20 cellular contexts compared by ENCODE assay signal in the genomic region with DNA sequence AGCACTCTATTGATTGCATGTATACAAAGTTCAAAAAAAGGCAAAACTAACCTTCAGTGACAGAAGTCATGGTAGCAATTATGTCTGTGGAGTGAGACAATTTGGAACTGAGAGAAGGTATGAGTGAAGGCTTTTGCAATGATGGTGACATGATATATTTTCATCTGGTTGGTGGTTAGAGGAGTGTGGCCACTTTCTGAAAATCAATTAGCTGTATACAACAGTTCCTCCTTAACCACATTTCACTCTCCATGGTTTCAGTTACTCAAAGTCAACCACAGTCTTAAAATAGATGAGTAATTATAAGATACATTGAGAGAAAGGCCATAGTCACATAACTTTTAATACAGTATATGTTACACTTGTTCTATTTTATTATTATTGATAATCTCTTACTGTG. TPM values are rescaled to one million over a fixed set of nuclear protein-coding genes. Genes with fewer than 3 reads are reported as not detected.
DNase-seq lines count a peak whose midpoint lies in the region; ATAC-seq and TF ChIP-seq lines count a peak whose summit lies in the region.
"Had no signal": no experiment of that assay in that cellular context is flagged by ENCODE, and none has a peak within 500 bp of the region (broad histone marks: within the 10 kb centered on the region; RNA-seq: fewer than 3 reads in every experiment).

No MANE protein-coding gene starts in this region.

- no peak overlapping the region for H3K56ac ChIP-seq in H9 (ENCODE audit: insufficient read length, low read depth, low read length)

- no peak overlapping the region for H2AK5ac ChIP-seq in H9 (ENCODE audit: insufficient read length, low read length)

- H3T11ph ChIP-seq in H9 (ENCODE audit: low read length): no peak overlapping the region

- peaks cover 65% of the 10 kb centered on the region for H3K27me3 ChIP-seq in MM.1S (replicated peaks; ENCODE audit: insufficient read depth, low read length)
- no peaks in the 10 kb centered on the region for H3K27me3 ChIP-seq in body of pancreas
- H3K27me3 ChIP-seq in H9 (ENCODE audit: insufficient read depth, low read length): no peaks in the 10 kb centered on the region
- H3K27me3 ChIP-seq: breast epithelium had no signal

- no peak overlapping the region for H3K4ac ChIP-seq in H9 (ENCODE audit: low read depth, low read length)

- no peak overlapping the region for H3K18ac ChIP-seq in H9 (ENCODE audit: insufficient read length, low read depth, low read length)

- no peak overlapping the region for H4K91ac ChIP-seq in H9 (ENCODE audit: insufficient read length, low read depth, low read length)

- H4K8ac ChIP-seq in H9 (replicated peaks; ENCODE audit: insufficient read length, low read depth, low read length): no peak overlapping the region

- H2BK12ac ChIP-seq in H9 (ENCODE audit: insufficient read length, low read depth, low read length): no peak overlapping the region

- peaks cover 0 to 4% (median 0%) of the 10 kb centered on the region in 3 experiments; a peak in 1 of 7 replicates for H3K36me3 Mint-ChIP-seq in H9 (ENCODE audit: insufficient read depth in 1 of 3, low read depth in 3 of 3)
- H3K36me3 Mint-ChIP-seq: activated naive CD8-positive, alpha-beta T cell treated with anti-CD3 and anti-CD28 coated beads, Interleukin-2, amount 10 ng/mL, durations not matched to agents 7 days and 5 days had no signal

- no peaks in the 10 kb centered on the region for H3K9me3 ChIP-seq in MM.1S (replicated peaks; ENCODE audit: insufficient read depth, low read length)
- H3K9me3 ChIP-seq in body of pancreas: no peaks in the 10 kb centered on the region
- H3K9me3 ChIP-seq in H9 (ENCODE audit: control insufficient read depth, low read depth, low read length): no peaks in the 10 kb centered on the region
- H3K9me3 ChIP-seq: breast epithelium had no signal

- DNase-seq in MM.1S (peak; percentile 47), myocyte (ENCODE audit: low read depth) (peak; percentile 61), body of pancreas (no peak), H9 (no peak)
- DNase-seq: activated CD4-positive, alpha-beta T cell treated with anti-CD3 and anti-CD28 coated beads, Interleukin-2, amount 10 ng/mL, durations not matched to agents 7 days and 5 days; activated naive CD8-positive, alpha-beta T cell treated with anti-CD3 and anti-CD28 coated beads, Interleukin-2, amount 10 ng/mL, durations not matched to agents 7 days and 5 days; foreskin melanocyte; GDM1; GM23248; left ventricle myocardium inferior; NCI-H1436; stimulated activated CD4-positive, alpha-beta T cell treated with anti-CD3 and anti-CD28 coated beads, Interleukin-4, amount 100 ng/mL, for 24 hours; stimulated activated CD8-positive, alpha-beta memory T cell treated with anti-CD3 and anti-CD28 coated beads, Interleukin-4, amount 100 ng/mL, for 48 hours had no signal

- H3K27me3 Mint-ChIP-seq in H9 (ENCODE audit: low read depth): no peaks in the 10 kb centered on the region
- H3K27me3 Mint-ChIP-seq: dendritic cell treated with granulocyte-macrophage colony-stimulating factor and Interleukin-4, amounts not matched to agents 40 ng/mL and 50 ng/mL, for 4 days had no signal

- H4K20me1 ChIP-seq in MM.1S (ENCODE audit: insufficient read depth, low read length) (no peaks in the 10 kb centered on the region), H9 (ENCODE audit: control insufficient read depth, insufficient read depth, insufficient read length) (no peaks in the 10 kb centered on the region)

- no peak overlapping the region for H2BK120ac ChIP-seq in H9 (ENCODE audit: low read depth, low read length, poor library complexity, severe bottlenecking)

- H3K14ac ChIP-seq in H9 (ENCODE audit: insufficient read depth, low read length): no peak overlapping the region

- H2BK15ac ChIP-seq in H9 (ENCODE audit: low read depth, low read length): no peak overlapping the region

- H3K36me3 ChIP-seq in MM.1S (replicated peaks; ENCODE audit: insufficient read depth, low read length) (no peaks in the 10 kb centered on the region), body of pancreas (replicated peaks in 1 of 2; ENCODE audit: insufficient read depth in 1 of 2, low read depth in 2 of 2) (no peaks in the 10 kb centered on the region)
- H3K36me3 ChIP-seq: breast epithelium, left ventricle myocardium inferior had no signal

- TF ChIP-seq POLR2A in body of pancreas (IDR thresholded peaks at IDR 0.05): no peak

- no peak overlapping the region for H3K23ac ChIP-seq in H9 (ENCODE audit: insufficient read length, low read depth, low read length)

- H3K4me1 ChIP-seq in MM.1S (ENCODE audit: low read length) (no peaks in the 10 kb centered on the region), body of pancreas (no peaks in the 10 kb centered on the region), H9 (ENCODE audit: insufficient read depth, low read length) (0 out of 2 replicates have a peak, but pooled peaks cover 2% of the 10 kb centered on the region)
- H3K4me1 ChIP-seq: breast epithelium, left ventricle myocardium inferior had no signal

- H3K4me3 Mint-ChIP-seq in H9: no peak overlapping the region
- H3K4me3 Mint-ChIP-seq: activated CD4-positive, alpha-beta T cell treated with anti-CD3 and anti-CD28 coated beads, Interleukin-2, amount 10 ng/mL, durations not matched to agents 7 days and 5 days; activated naive CD8-positive, alpha-beta T cell treated with anti-CD3 and anti-CD28 coated beads, Interleukin-2, amount 10 ng/mL, durations not matched to agents 7 days and 5 days; dendritic cell treated with granulocyte-macrophage colony-stimulating factor and Interleukin-4, amounts not matched to agents 40 ng/mL and 50 ng/mL, for 4 days had no signal

- H3K4me3 ChIP-seq in MM.1S (ENCODE audit: low read length) (no peak overlapping the region), body of pancreas (no peak overlapping the region)
- H3K4me3 ChIP-seq: breast epithelium, GM23248, left ventricle myocardium inferior had no signal

- no peaks in the 10 kb centered on the region for H3K9me2 ChIP-seq in MM.1S (replicated peaks; ENCODE audit: insufficient read depth, low read length)

- no peak overlapping the region for H2BK5ac ChIP-seq in H9 (ENCODE audit: insufficient read length, low read length)

- H3K9me3 Mint-ChIP-seq in H9: peaks cover 3% of the 10 kb centered on the region in 2 experiments; a peak in 4 of 5 replicates
- H3K9me3 Mint-ChIP-seq: activated CD4-positive, alpha-beta T cell treated with anti-CD3 and anti-CD28 coated beads, Interleukin-2, amount 10 ng/mL, durations not matched to agents 7 days and 5 days; activated naive CD8-positive, alpha-beta T cell treated with anti-CD3 and anti-CD28 coated beads, Interleukin-2, amount 10 ng/mL, durations not matched to agents 7 days and 5 days had no signal

- H3K9ac ChIP-seq in MM.1S (ENCODE audit: low read length) (no peak overlapping the region), H9 (ENCODE audit: extremely low read depth, insufficient read length, low read length) (no peak overlapping the region)
- H3K9ac ChIP-seq: GM23248 had no signal

- H3F3A ChIP-seq in MM.1S (ENCODE audit: insufficient read depth, low read length): no peaks in the 10 kb centered on the region

- peak; percentile 91 for ATAC-seq in GM18519 (IDR thresholded peaks at IDR 0.05; ENCODE audit: low FRiP score, unreplicated experiment)
- ATAC-seq in GM21423 (IDR thresholded peaks at IDR 0.05; ENCODE audit: unreplicated experiment): peak; percentile 68
- ATAC-seq in body of pancreas: no peak
- ATAC-seq in HG03139 (IDR thresholded peaks at IDR 0.05; ENCODE audit: unreplicated experiment): no peak

- no peak overlapping the region for H3K27ac Mint-ChIP-seq in H9
- H3K27ac Mint-ChIP-seq: activated CD4-positive, alpha-beta T cell treated with anti-CD3 and anti-CD28 coated beads, Interleukin-2, amount 10 ng/mL, durations not matched to agents 7 days and 5 days; activated naive CD8-positive, alpha-beta T cell treated with anti-CD3 and anti-CD28 coated beads, Interleukin-2, amount 10 ng/mL, durations not matched to agents 7 days and 5 days; dendritic cell treated with granulocyte-macrophage colony-stimulating factor and Interleukin-4, amounts not matched to agents 40 ng/mL and 50 ng/mL, for 4 days had no signal

- H3K79me1 ChIP-seq in H9 (ENCODE audit: insufficient read depth, low read depth, low read length, poor library complexity, severe bottlenecking): no peaks in the 10 kb centered on the region

- H3K79me2 ChIP-seq in MM.1S (ENCODE audit: low read length) (no peaks in the 10 kb centered on the region), H9 (ENCODE audit: insufficient read depth, low read length) (no peaks in the 10 kb centered on the region)

- no peaks in the 10 kb centered on the region for H3K23me2 ChIP-seq in H9 (ENCODE audit: insufficient read length, low read depth, low read length, poor library complexity, severe bottlenecking)

- intact Hi-C loops in body of pancreas (cut with DNase I): no loop called here

- no peak overlapping the region for H3K27ac ChIP-seq in MM.1S (ENCODE audit: low read length)
- no peak overlapping the region for H3K27ac ChIP-seq in body of pancreas
- no peak overlapping the region for H3K27ac ChIP-seq in H9 (ENCODE audit: insufficient read length, low read depth, low read length)
- H3K27ac ChIP-seq: breast epithelium, GM23248, left ventricle myocardium inferior had no signal

- TF ChIP-seq CTCF in MM.1S (IDR thresholded peaks at IDR 0.05; ENCODE audit: low read length) (no peak), body of pancreas (IDR thresholded peaks at IDR 0.05) (no peak), H9 (conservative IDR thresholded peaks at IDR 0.05) (no peak)

- H3K4me2 ChIP-seq in MM.1S (ENCODE audit: low read depth, low read length) (no peak overlapping the region), H9 (ENCODE audit: insufficient read depth, insufficient read length, low read length) (no peak overlapping the region)

- H3K4me1 Mint-ChIP-seq in H9: peaks cover 4 to 9% of the 10 kb centered on the region in 2 experiments
- H3K4me1 Mint-ChIP-seq: activated CD4-positive, alpha-beta T cell treated with anti-CD3 and anti-CD28 coated beads, Interleukin-2, amount 10 ng/mL, durations not matched to agents 7 days and 5 days; activated naive CD8-positive, alpha-beta T cell treated with anti-CD3 and anti-CD28 coated beads, Interleukin-2, amount 10 ng/mL, durations not matched to agents 7 days and 5 days had no signal

- H2BK20ac ChIP-seq in H9 (ENCODE audit: low read depth, low read length, poor library complexity, severe bottlenecking): no peak overlapping the region

- H2AFZ ChIP-seq in MM.1S (ENCODE audit: low read length) (no peak overlapping the region), H9 (ENCODE audit: low read length) (no peak overlapping the region)
- H2AFZ ChIP-seq: GM23248 had no signal

- no peak overlapping the region for H4K5ac ChIP-seq in H9 (ENCODE audit: insufficient read length, low read depth, low read length)

RNA-seq across cellular contexts. Expression of a gene that starts 26.2 kb away (rescaled TPM):
- total RNA-seq in myocyte (0.13 TPM in 1 of 2 replicates, not detected in the other), body of pancreas (1 to 10 TPM in 1 of 2 donors, under 1 TPM in 1; 0.52 to 2.6 TPM), H9 (2021) (0.07 and 0.09 TPM in 2 replicates)
- polyA plus RNA-seq in myocyte (2012): 0.01 TPM
- total RNA-seq: activated CD4-positive, alpha-beta T cell treated with anti-CD3 and anti-CD28 coated beads, Interleukin-2, amount 10 ng/mL, durations not matched to agents 7 days and 5 days; activated naive CD8-positive, alpha-beta T cell treated with anti-CD3 and anti-CD28 coated beads, Interleukin-2, amount 10 ng/mL, durations not matched to agents 7 days and 5 days; GM23248; left ventricle myocardium inferior; NCI-H460; osteoblast had no signal
- polyA plus RNA-seq: GM23248 had no signal

Comparison
In these comparisons a context has a peak if more than half of its experiments do, and no peak if none do; other contexts are left out.
1. ATAC-seq: peak in GM18519 (single experiment) and GM21423 (single experiment); none in body of pancreas (single experiment) and HG03139 (single experiment).
2. DNase-seq: peak in MM.1S (single experiment) and myocyte (single experiment); none in body of pancreas (0 of 4) and H9 (single experiment).